11 cellular contexts compared by ENCODE assay signal in genomic region chr22:18044548-18045271, GRCh38. TPM values are rescaled to one million over a fixed set of nuclear protein-coding genes. Genes with fewer than 3 reads are reported as not detected.
DNase-seq lines count a peak whose midpoint lies in the region; ATAC-seq and TF ChIP-seq lines count a peak whose summit lies in the region.
"Had no signal": no experiment of that assay in that cellular context is flagged by ENCODE, and none has a peak within 500 bp of the region (broad histone marks: within the 10 kb centered on the region; RNA-seq: fewer than 3 reads in every experiment).

No MANE protein-coding gene starts in this region.

- H3K27me3 ChIP-seq in OCI-LY3 (ENCODE audit: low read depth, low read length) (no peaks in the 10 kb centered on the region), ovary (no peaks in the 10 kb centered on the region), MM.1S (replicated peaks; ENCODE audit: insufficient read depth, low read length) (no peaks in the 10 kb centered on the region)
- H3K27me3 ChIP-seq in CD4-positive, alpha-beta memory T cell (ENCODE audit: insufficient read depth, low read length), result no peaks in the 10 kb centered on the region

- 5 to 14% (median 5%) methylated on average over 11 of the region's 11 CpGs for WGBS in ovary, 3 donors

- H3K79me2 ChIP-seq in OCI-LY3 (ENCODE audit: low read length) (no peaks in the 10 kb centered on the region), MM.1S (ENCODE audit: low read length) (no peaks in the 10 kb centered on the region)

- H3K27ac ChIP-seq in OCI-LY3 (ENCODE audit: low read length) (peak overlapping the region; percentile 47), ovary (peak overlapping the region; percentile 56 to 92), MM.1S (ENCODE audit: low read length) (no peak overlapping the region)
- H3K27ac ChIP-seq in CD4-positive, alpha-beta memory T cell (ENCODE audit: low read depth, low read length), result no peak overlapping the region

- H3K4me1 Mint-ChIP-seq in CD4-positive, alpha-beta memory T cell, result peaks cover 0 to 2% (median 0%) of the 10 kb centered on the region in 4 donors

- H3K9me3 Mint-ChIP-seq in CD4-positive, alpha-beta memory T cell, result peaks cover 0 to 2% (median 0%) of the 10 kb centered on the region in 8 donors
- H3K9me3 Mint-ChIP-seq: activated B cell treated with CpG ODN at 0.5 μM for 24 hours; stimulated activated naive B cell treated with anti-CD40 and anti-IgM and Interleukin-4, amounts not matched to agents 10 μg/mL and 1 μg/mL and 100 μg/mL, for 72 hours had no signal

- peak overlapping the region in 1 of 7 donors; percentile 57 for H3K27ac Mint-ChIP-seq in CD4-positive, alpha-beta memory T cell
- H3K27ac Mint-ChIP-seq: activated B cell treated with CpG ODN at 0.5 μM for 24 hours, H9 had no signal

- H3K9me3 ChIP-seq in OCI-LY3 (ENCODE audit: insufficient read depth, low read length) (peaks cover 6% of the 10 kb centered on the region; the same call in 1 of the 2 replicates), ovary (no peaks in the 10 kb centered on the region), MM.1S (replicated peaks; ENCODE audit: insufficient read depth, low read length) (no peaks in the 10 kb centered on the region)
- H3K9me3 ChIP-seq in CD4-positive, alpha-beta memory T cell (ENCODE audit: control insufficient read depth in 1 of 2, low read length in 2 of 2), result no peaks in the 10 kb centered on the region

- peaks cover 0 to 9% of the 10 kb centered on the region in 2 donors for H3K27me3 Mint-ChIP-seq in CD4-positive, alpha-beta memory T cell
- H3K27me3 Mint-ChIP-seq: activated B cell treated with CpG ODN at 0.5 μM for 24 hours had no signal

- no peak for TF ChIP-seq POLR2A in ovary (IDR thresholded peaks at IDR 0.05)

- no peak overlapping the region; the same call in 1 of the 2 replicates for H3K9ac ChIP-seq in OCI-LY3 (ENCODE audit: low read length)
- no peak overlapping the region for H3K9ac ChIP-seq in MM.1S (ENCODE audit: low read length)

- no peak for ATAC-seq in HG03439 (IDR thresholded peaks at IDR 0.05; ENCODE audit: unreplicated experiment)
- ATAC-seq: stimulated activated naive B cell treated with anti-CD40 and anti-IgM and Interleukin-4, amounts not matched to agents 10 μg/mL and 1 μg/mL and 100 μg/mL, for 72 hours had no signal

- CTCF ChIA-PET in CD4-positive, alpha-beta memory T cell (lab: Charles Lee; ENCODE audit: partially characterized antibody), result no interaction called here

- TF ChIP-seq CTCF in OCI-LY3 (IDR thresholded peaks at IDR 0.05; ENCODE audit: low read depth, low read length), result no peak
- TF ChIP-seq CTCF in ovary (IDR thresholded peaks at IDR 0.05), result no peak
- no peak for TF ChIP-seq CTCF in MM.1S (IDR thresholded peaks at IDR 0.05; ENCODE audit: low read length)

- intact Hi-C loops in ovary (cut with DNase I), result no loop called here
- intact Hi-C loops in CD4-positive, alpha-beta memory T cell (cut with micrococcal nuclease), result no loop called here

- H3K9me2 ChIP-seq in MM.1S (replicated peaks; ENCODE audit: insufficient read depth, low read length), result no peaks in the 10 kb centered on the region

- peak overlapping the region; percentile 7; the same call in 1 of the 2 replicates for H3K4me2 ChIP-seq in OCI-LY3 (ENCODE audit: low read length)
- H3K4me2 ChIP-seq in MM.1S (ENCODE audit: low read depth, low read length), result no peak overlapping the region

- no peak for TF ChIP-seq EP300 in ovary (IDR thresholded peaks at IDR 0.05)

- H2AFZ ChIP-seq in OCI-LY3 (ENCODE audit: low read depth, low read length) (peak overlapping the region; percentile 23; the same call in 1 of the 2 replicates), MM.1S (ENCODE audit: low read length) (no peak overlapping the region)

- H3K4me3 Mint-ChIP-seq in CD4-positive, alpha-beta memory T cell, result no peak overlapping the region
- H3K4me3 Mint-ChIP-seq: activated B cell treated with CpG ODN at 0.5 μM for 24 hours; H9; stimulated activated naive B cell treated with anti-CD40 and anti-IgM and Interleukin-4, amounts not matched to agents 10 μg/mL and 1 μg/mL and 100 μg/mL, for 72 hours had no signal

- no peaks in the 10 kb centered on the region for H3K36me3 ChIP-seq in OCI-LY3 (replicated peaks; ENCODE audit: low read depth, low read length)
- no peaks in the 10 kb centered on the region for H3K36me3 ChIP-seq in ovary
- no peaks in the 10 kb centered on the region for H3K36me3 ChIP-seq in MM.1S (replicated peaks; ENCODE audit: insufficient read depth, low read length)
- H3K36me3 ChIP-seq in CD4-positive, alpha-beta memory T cell (ENCODE audit: insufficient read depth, low read length), result no peaks in the 10 kb centered on the region

- no peak overlapping the region for H3K4me3 ChIP-seq in OCI-LY3 (ENCODE audit: low read length)
- no peak overlapping the region for H3K4me3 ChIP-seq in ovary
- H3K4me3 ChIP-seq in MM.1S (ENCODE audit: low read length), result no peak overlapping the region
- no peak overlapping the region for H3K4me3 ChIP-seq in CD4-positive, alpha-beta memory T cell (ENCODE audit: low read length in 2 of 2)

- H3F3A ChIP-seq in MM.1S (ENCODE audit: insufficient read depth, low read length), result no peaks in the 10 kb centered on the region

- DNase-seq in COR-L47 (lab: John Stamatoyannopoulos, UW), result peak; percentile 46
- peak; percentile 97 for DNase-seq in globus pallidus (ENCODE audit: low spot score)
- DNase-seq in ovary, result peak; percentile 93 to 98 (median 96)
- DNase-seq in MM.1S, result no peak
- DNase-seq in NCI-H1048 (lab: John Stamatoyannopoulos, UW), result no peak
- no peak for DNase-seq in CD4-positive, alpha-beta memory T cell
- DNase-seq: activated B cell treated with CpG ODN at 0.5 μM for 24 hours; H9; stimulated activated naive B cell treated with anti-CD40 and anti-IgM and Interleukin-4, amounts not matched to agents 10 μg/mL and 1 μg/mL and 100 μg/mL, for 72 hours had no signal

- POLR2A ChIA-PET in CD4-positive, alpha-beta memory T cell (lab: Charles Lee; ENCODE audit: partially characterized antibody), result no interaction called here

- H4K20me1 ChIP-seq in OCI-LY3 (ENCODE audit: insufficient read depth, low read length), result no peaks in the 10 kb centered on the region
- no peaks in the 10 kb centered on the region for H4K20me1 ChIP-seq in MM.1S (ENCODE audit: insufficient read depth, low read length)

- no peaks in the 10 kb centered on the region for H3K36me3 Mint-ChIP-seq in CD4-positive, alpha-beta memory T cell
- H3K36me3 Mint-ChIP-seq: stimulated activated naive B cell treated with anti-CD40 and anti-IgM and Interleukin-4, amounts not matched to agents 10 μg/mL and 1 μg/mL and 100 μg/mL, for 72 hours had no signal

- H3K4me1 ChIP-seq in OCI-LY3 (ENCODE audit: low read length) (peaks cover 17% of the 10 kb centered on the region), ovary (ENCODE audit: insufficient read depth) (peaks cover 17% of the 10 kb centered on the region), MM.1S (ENCODE audit: low read length) (no peaks in the 10 kb centered on the region)
- no peaks in the 10 kb centered on the region for H3K4me1 ChIP-seq in CD4-positive, alpha-beta memory T cell (ENCODE audit: insufficient read depth, low read length)

RNA-seq across cellular contexts. Expression of gene MICAL3, which starts 20.3 kb away (rescaled TPM):
- 100 to 1,000 TPM in 1 of 7 donors, 10 to 100 TPM in 6; 17.5 to 106 (median 81.6) TPM for total RNA-seq in ovary
- 10 to 100 TPM; 24.1 to 31.9 TPM for polyA plus RNA-seq in ovary
- 10 to 100 TPM; 25.9 to 28.9 TPM for total RNA-seq in CD4-positive, alpha-beta memory T cell
- 1 to 10 TPM in 1 of 2 donors, under 1 TPM in 1; 0.97 to 2.9 TPM for polyA plus RNA-seq in CD4-positive, alpha-beta memory T cell

RNA-seq across cellular contexts. Expression of gene PEX26, which starts 33.1 kb away (rescaled TPM):
- 10 to 100 TPM; 13.0 to 33.4 (median 26.3) TPM for total RNA-seq in ovary
- polyA plus RNA-seq in ovary, result 10 to 100 TPM; 14.9 to 21.5 TPM
- total RNA-seq in CD4-positive, alpha-beta memory T cell, result 10 to 100 TPM; 39.1 to 39.6 TPM
- polyA plus RNA-seq in CD4-positive, alpha-beta memory T cell, result 1 to 10 TPM; 1.4 to 6.3 TPM

Comparison
In these comparisons a context has a peak if more than half of its experiments do, and no peak if none do; other contexts are left out.
1. DNase-seq: peak in COR-L47 (single experiment), globus pallidus (single experiment) and ovary (5 of 5); none in MM.1S (single experiment), NCI-H1048 (single experiment) and CD4-positive, alpha-beta memory T cell (0 of 5).
2. H3K27ac ChIP-seq: peak in OCI-LY3 (single experiment) and ovary (2 of 2); none in MM.1S (single experiment) and CD4-positive, alpha-beta memory T cell (single experiment).